Comparison of ENCODE assay signal across 9 cellular contexts in genomic region chr13:21218351-21219043, GRCh38. TPM values are rescaled to one million over a fixed set of nuclear protein-coding genes. Genes with fewer than 3 reads are reported as not detected.
DNase-seq lines count a peak whose midpoint lies in the region; ATAC-seq, FAIRE-seq and TF ChIP-seq lines count a peak whose summit lies in the region.
"Had no signal": no experiment of that assay in that cellular context is flagged by ENCODE, and none has a peak within 500 bp of the region (broad histone marks: within the 10 kb centered on the region; RNA-seq: fewer than 3 reads in every experiment).

No MANE protein-coding gene starts in this region.

- DNase-seq in activated naive CD4-positive, alpha-beta T cell treated with anti-CD3 and anti-CD28 coated beads, Interleukin-2, amount 10 ng/mL, durations not matched to agents 7 days and 5 days, result peak; percentile 26
- no peak for DNase-seq in activated naive CD4-positive, alpha-beta T cell treated with anti-CD3 and anti-CD28 coated beads, Interleukin-2, amount 50 U/mL, for 16 hours
- DNase-seq in NB4 (ENCODE audit: low read depth) (peak; percentile 89), D721Med (ENCODE audit: insufficient read length, low spot score) (no peak), tibial nerve (ENCODE audit: low spot score in 2 of 2) (no peak), NCI-H1694 treated with DMSO at 0.1 percent for 48 hours (lab: John Stamatoyannopoulos, UW) (no peak)
- DNase-seq in stimulated activated naive CD8-positive, alpha-beta T cell treated with anti-CD3 and anti-CD28 coated beads, Interleukin-15, amount 100 ng/mL, for 72 hours, result peak; percentile 16 to 49

- peaks cover 5% of the 10 kb centered on the region for H3K36me3 Mint-ChIP-seq in activated naive CD4-positive, alpha-beta T cell treated with anti-CD3 and anti-CD28 coated beads, Interleukin-2, amount 10 ng/mL, durations not matched to agents 7 days and 5 days

- H3K27ac Mint-ChIP-seq in activated naive CD4-positive, alpha-beta T cell treated with anti-CD3 and anti-CD28 coated beads, Interleukin-2, amount 10 ng/mL, durations not matched to agents 7 days and 5 days, result peak overlapping the region; percentile 80
- peak overlapping the region in 1 of 2 donors; percentile 68 for H3K27ac Mint-ChIP-seq in stimulated activated naive CD8-positive, alpha-beta T cell treated with anti-CD3 and anti-CD28 coated beads, Interleukin-15, amount 100 ng/mL, for 72 hours

- TF ChIP-seq POLR2A in NB4 (IDR thresholded peaks at IDR 0.05; ENCODE audit: extremely low read depth, insufficient read length) (no peak), tibial nerve (IDR thresholded peaks at IDR 0.05) (no peak)

- TF ChIP-seq CTCF in NB4 (IDR thresholded peaks at IDR 0.05; ENCODE audit: low read depth, low read length) (no peak), D721Med (IDR thresholded peaks at IDR 0.05; ENCODE audit: insufficient read depth, missing control alignments) (no peak), tibial nerve (IDR thresholded peaks at IDR 0.05) (no peak)

- CTCF ChIA-PET in activated naive CD4-positive, alpha-beta T cell treated with anti-CD3 and anti-CD28 coated beads, Interleukin-2, amount 10 ng/mL, durations not matched to agents 7 days and 5 days (lab: Charles Lee), result interaction anchor here (0.6 to 1.5 kb wide), 5 partner anchors 10 to 79 kb away, joined by 3 to 5 read pairs (median 3); no protein-coding TSS in a partner anchor

- H3K27ac ChIP-seq in tibial nerve, result no peak overlapping the region
- H3K27ac ChIP-seq: C4-2B had no signal

- H3K4me1 Mint-ChIP-seq in activated naive CD4-positive, alpha-beta T cell treated with anti-CD3 and anti-CD28 coated beads, Interleukin-2, amount 10 ng/mL, durations not matched to agents 7 days and 5 days, result peaks cover 20% of the 10 kb centered on the region
- peaks cover 18% of the 10 kb centered on the region for H3K4me1 Mint-ChIP-seq in stimulated activated naive CD8-positive, alpha-beta T cell treated with anti-CD3 and anti-CD28 coated beads, Interleukin-15, amount 100 ng/mL, for 72 hours

- H3K27me3 ChIP-seq in tibial nerve, result no peaks in the 10 kb centered on the region

- WGBS in tibial nerve, 2 donors, result 41 to 48% methylated on average over 7 of the region's 7 CpGs

- H3K4me1 ChIP-seq in tibial nerve, result no peaks in the 10 kb centered on the region

- no peak overlapping the region for H3K4me3 ChIP-seq in NB4 (ENCODE audit: low read depth, low read length)
- no peak overlapping the region for H3K4me3 ChIP-seq in tibial nerve

- FAIRE-seq in D721Med (lab: Jason Lieb, UNC), result no peak

- H3K4me3 Mint-ChIP-seq in activated naive CD4-positive, alpha-beta T cell treated with anti-CD3 and anti-CD28 coated beads, Interleukin-2, amount 10 ng/mL, durations not matched to agents 7 days and 5 days, result no peak overlapping the region
- H3K4me3 Mint-ChIP-seq in stimulated activated naive CD8-positive, alpha-beta T cell treated with anti-CD3 and anti-CD28 coated beads, Interleukin-15, amount 100 ng/mL, for 72 hours, result peak overlapping the region in 1 of 2 donors; percentile 2

- peaks cover 11% of the 10 kb centered on the region for H3K9me3 Mint-ChIP-seq in activated naive CD4-positive, alpha-beta T cell treated with anti-CD3 and anti-CD28 coated beads, Interleukin-2, amount 10 ng/mL, durations not matched to agents 7 days and 5 days
- peaks cover 9 to 15% of the 10 kb centered on the region in 2 donors for H3K9me3 Mint-ChIP-seq in stimulated activated naive CD8-positive, alpha-beta T cell treated with anti-CD3 and anti-CD28 coated beads, Interleukin-15, amount 100 ng/mL, for 72 hours

- H3K9me3 ChIP-seq in tibial nerve, result peaks cover 0 to 21% (median 0%) of the 10 kb centered on the region in 4 donors

- no peak for TF ChIP-seq EP300 in tibial nerve (IDR thresholded peaks at IDR 0.05)

- H3K27me3 Mint-ChIP-seq in activated naive CD4-positive, alpha-beta T cell treated with anti-CD3 and anti-CD28 coated beads, Interleukin-2, amount 10 ng/mL, durations not matched to agents 7 days and 5 days, result peaks cover 34% of the 10 kb centered on the region
- H3K27me3 Mint-ChIP-seq in stimulated activated naive CD8-positive, alpha-beta T cell treated with anti-CD3 and anti-CD28 coated beads, Interleukin-15, amount 100 ng/mL, for 72 hours, result peaks cover 51% of the 10 kb centered on the region

- peak; percentile 99 for ATAC-seq in HG02885 (IDR thresholded peaks at IDR 0.05; ENCODE audit: poor library complexity, unreplicated experiment)
- ATAC-seq in stimulated activated naive CD8-positive, alpha-beta T cell treated with anti-CD3 and anti-CD28 coated beads, Interleukin-15, amount 100 ng/mL, for 72 hours, result peak; percentile 97

- no peaks in the 10 kb centered on the region for H3K36me3 ChIP-seq in tibial nerve

RNA-seq across cellular contexts. Expression of gene MRPL57, which starts 42.0 kb away (rescaled TPM):
- 10 to 100 TPM; 37.8 to 50.5 (median 42.3) TPM for total RNA-seq in tibial nerve

RNA-seq across cellular contexts. Expression of gene SKA3, which starts 42.1 kb away (rescaled TPM):
- 1 to 10 TPM in 1 of 4 donors, under 1 TPM in 3; 0.20 to 2.3 (median 0.26) TPM for total RNA-seq in tibial nerve

Comparison
In these comparisons a context has a peak if more than half of its experiments do, and no peak if none do; other contexts are left out.
1. DNase-seq: peak in activated naive CD4-positive, alpha-beta T cell treated with anti-CD3 and anti-CD28 coated beads, Interleukin-2, amount 10 ng/mL, durations not matched to agents 7 days and 5 days (single experiment), NB4 (single experiment) and stimulated activated naive CD8-positive, alpha-beta T cell treated with anti-CD3 and anti-CD28 coated beads, Interleukin-15, amount 100 ng/mL, for 72 hours (2 of 2); none in activated naive CD4-positive, alpha-beta T cell treated with anti-CD3 and anti-CD28 coated beads, Interleukin-2, amount 50 U/mL, for 16 hours (single experiment), D721Med (single experiment), tibial nerve (0 of 2) and NCI-H1694 treated with DMSO at 0.1 percent for 48 hours (single experiment).